Comparison of ENCODE assay signal across 8 cellular contexts in the genomic region with DNA sequence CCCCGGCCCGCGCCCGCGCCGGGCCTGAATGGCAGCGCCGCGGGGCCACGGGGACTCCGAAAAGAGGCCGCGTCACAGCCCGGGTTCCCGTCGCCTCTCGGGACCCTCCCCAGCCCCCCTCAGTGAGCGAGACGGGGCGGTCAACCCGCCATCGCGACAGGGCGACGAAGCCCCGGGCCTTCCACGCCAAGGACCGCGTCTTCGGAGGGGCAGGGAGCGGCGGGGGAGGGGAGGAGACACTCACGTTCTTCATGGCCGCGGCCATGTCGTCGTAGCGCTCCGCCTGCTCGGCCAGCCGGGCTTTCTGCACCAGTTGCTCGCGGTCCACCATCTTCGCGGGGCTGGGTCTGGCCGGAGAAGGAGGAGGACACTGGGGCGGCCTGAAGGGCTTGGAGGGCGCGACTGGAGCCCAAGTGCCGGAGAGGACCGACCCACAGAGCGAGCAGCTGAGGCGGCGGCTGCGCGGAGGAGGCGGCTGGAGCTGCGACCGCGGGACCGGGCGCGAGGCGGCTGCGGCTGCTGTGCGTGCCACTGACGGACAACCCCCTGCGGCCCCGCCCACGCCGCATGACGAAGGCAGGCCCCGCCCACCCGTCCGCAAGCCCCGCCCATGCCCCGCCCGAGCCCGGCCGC. TPM values are rescaled to one million over a fixed set of nuclear protein-coding genes. Genes with fewer than 3 reads are reported as not detected.
DNase-seq lines count a peak whose midpoint lies in the region; ATAC-seq and TF ChIP-seq lines count a peak whose summit lies in the region.

Gene YWHAG, minus strand, starts transcription at position 514 of the 633 bp plus-strand sequence. Its CDS starts 183 bp downstream, at position 331.

- 0% methylated on average over 50 to 80 of the region's 80 CpGs for WGBS in lung, 2 donors

- peak within 1 kb of the TSS; percentile 99 to 100 for H3K27ac ChIP-seq in lung (ENCODE audit: low read depth in 1 of 2, low read length in 1 of 2)

- POLR2A ChIA-PET in BJ (lab: Charles Lee) = interaction anchor here (0.6 kb wide), 1 partner anchor 29 kb away, joined by 4 read pairs; no protein-coding TSS in a partner anchor
- POLR2A ChIA-PET in activated CD4-positive, alpha-beta memory T cell treated with anti-CD3 and anti-CD28 coated beads for 36 hours (lab: Charles Lee) = interaction anchor here (0.7 to 3.8 kb wide), 6 partner anchors 11 to 55 kb away, joined by 3 to 44 read pairs (median 4); no protein-coding TSS in a partner anchor

- TF ChIP-seq CTCF in BJ (IDR thresholded peaks at IDR 0.05; ENCODE audit: insufficient read depth, low read depth, low read length) (no peak), lung (IDR thresholded peaks at IDR 0.05; ENCODE audit: control extremely low read depth, extremely low read depth) (no peak)

- no peaks in the 10 kb centered on the region for H3K27me3 Mint-ChIP-seq in activated CD4-positive, alpha-beta memory T cell treated with anti-CD3 and anti-CD28 coated beads for 36 hours

- peaks cover 32% of the 10 kb centered on the region for H3K36me3 Mint-ChIP-seq in activated CD4-positive, alpha-beta memory T cell treated with anti-CD3 and anti-CD28 coated beads for 36 hours

- no peaks in the 10 kb centered on the region for H3K9me3 ChIP-seq in lung (ENCODE audit: control insufficient read depth in 2 of 2, insufficient read depth in 1 of 2, low read length in 1 of 2)

- no peaks in the 10 kb centered on the region for H3K9me3 Mint-ChIP-seq in activated CD4-positive, alpha-beta memory T cell treated with anti-CD3 and anti-CD28 coated beads for 36 hours

- peak within 1 kb of the TSS; percentile 97 for H3K27ac Mint-ChIP-seq in activated CD4-positive, alpha-beta memory T cell treated with anti-CD3 and anti-CD28 coated beads for 36 hours

- intact Hi-C loops in activated CD4-positive, alpha-beta memory T cell treated with anti-CD3 and anti-CD28 coated beads for 36 hours (cut with micrococcal nuclease) = loop anchor here (1.0 kb wide), 6 partner anchors 15 to 310 kb away; partner anchors contain the start of gene MDH2

- H3K4me3 ChIP-seq in BJ (ENCODE audit: low read depth, low read length) = peak within 1 kb of the TSS; percentile 99
- peak within 1 kb of the TSS; percentile 95 for H3K4me3 ChIP-seq in lung

- H3K4me3 Mint-ChIP-seq in activated CD4-positive, alpha-beta memory T cell treated with anti-CD3 and anti-CD28 coated beads for 36 hours = peak within 1 kb of the TSS; percentile 88

- H3K4me1 Mint-ChIP-seq in activated CD4-positive, alpha-beta memory T cell treated with anti-CD3 and anti-CD28 coated beads for 36 hours (ENCODE audit: low read depth) = peaks cover 42% of the 10 kb centered on the region

- peaks cover 9 to 14% of the 10 kb centered on the region in 2 donors for H3K4me1 ChIP-seq in lung (ENCODE audit: control insufficient read depth in 2 of 2, insufficient read depth in 2 of 2, low read length in 2 of 2)

- DNase-seq in BJ (ENCODE audit: low read depth) (no peak), NCI-H526 (lab: John Stamatoyannopoulos, UW) (peak; percentile 88 to 97), ecto neural progenitor cell (ENCODE audit: low spot score) (peak; percentile 97), lung (ENCODE audit: low spot score) (peak; percentile 87)
- peak; percentile 93 for DNase-seq in activated CD4-positive, alpha-beta memory T cell treated with anti-CD3 and anti-CD28 coated beads for 36 hours
- DNase-seq in stimulated activated CD4-positive, alpha-beta T cell treated with anti-CD3 and anti-CD28 coated beads, TNF-alpha, amount 100 ng/mL, for 48 hours (ENCODE audit: low read depth in 3 of 3) = peak; percentile 80 to 82 (median 81)

- H3K36me3 ChIP-seq in BJ (ENCODE audit: control insufficient read depth, insufficient read depth, low read length) = 0 out of 2 replicates have a peak, but pooled peaks cover 2% of the 10 kb centered on the region
- H3K36me3 ChIP-seq in lung (ENCODE audit: control insufficient read depth in 2 of 2, insufficient read depth in 2 of 2, low read length in 2 of 2) = peaks cover 0 to 4% of the 10 kb centered on the region in 2 donors

- no peaks in the 10 kb centered on the region for H3K27me3 ChIP-seq in BJ (ENCODE audit: control insufficient read depth, insufficient read depth, low read length)
- no peaks in the 10 kb centered on the region for H3K27me3 ChIP-seq in lung (ENCODE audit: control insufficient read depth, insufficient read depth)

- CTCF ChIA-PET in BJ (lab: Yijun Ruan, JAX) = interaction anchor here (0.7 to 2.5 kb wide), 8 partner anchors 11 to 180 kb away, joined by 3 to 15 read pairs (median 5); no protein-coding TSS in a partner anchor
- CTCF ChIA-PET in activated CD4-positive, alpha-beta memory T cell treated with anti-CD3 and anti-CD28 coated beads for 36 hours (lab: Charles Lee) = interaction anchor here (0.6 to 2.1 kb wide), 6 partner anchors 10 to 192 kb away, joined by 3 to 10 read pairs (median 3); no protein-coding TSS in a partner anchor

- ATAC-seq in GM19043 (IDR thresholded peaks at IDR 0.05; ENCODE audit: low read depth, unreplicated experiment) = peak; percentile 54
- ATAC-seq in HG03342 (IDR thresholded peaks at IDR 0.05; ENCODE audit: unreplicated experiment) = peak; percentile 58
- peak; percentile 93 for ATAC-seq in lung (ENCODE audit: insufficient read depth, low FRiP score)

RNA-seq across cellular contexts. Expression of gene YWHAG, which starts in this region (rescaled TPM):
- 48.8 and 62.2 TPM in 2 replicates for polyA plus RNA-seq in BJ (2011; rRNA removed)
- 61.2 and 72.1 TPM in 2 replicates for polyA minus RNA-seq in BJ (2011; rRNA and poly(A)+ RNA removed)
- 100 to 1,000 TPM; 127 TPM for total RNA-seq in activated CD4-positive, alpha-beta memory T cell treated with anti-CD3 and anti-CD28 coated beads for 36 hours
- 100 to 1,000 TPM in 1 of 2 donors, 10 to 100 TPM in 1; 74.4 to 123 TPM for total RNA-seq in lung
- 10 to 100 TPM; 34.3 to 91.4 TPM for polyA plus RNA-seq in lung
